In the genomic region with DNA sequence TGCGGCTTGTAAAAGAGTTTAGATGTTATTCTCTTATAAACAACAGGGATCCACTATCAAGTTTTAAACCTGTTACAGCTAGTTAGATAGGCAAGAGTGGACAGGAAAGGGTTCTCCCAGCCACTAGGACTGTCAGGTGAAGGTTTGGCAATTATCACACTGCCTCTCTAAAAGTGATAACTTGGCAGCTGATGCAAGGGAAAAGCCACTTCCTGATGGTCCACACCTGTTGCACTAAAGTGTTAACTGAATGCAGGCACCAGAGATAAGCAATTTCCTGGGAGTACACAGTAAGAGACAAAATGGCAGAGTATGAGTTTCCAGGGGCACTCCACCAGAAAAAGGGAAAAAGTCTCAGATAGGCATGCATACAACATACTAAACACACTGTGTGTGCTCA, we compare ENCODE assay signal across 18 cellular contexts.
"Had no signal": no experiment of that assay in that cellular context is flagged by ENCODE, and none has a peak within 500 bp of the region (broad histone marks: within the 10 kb centered on the region; RNA-seq: fewer than 3 reads in every experiment).

No MANE protein-coding gene starts in this region.

- H3K36me3 ChIP-seq: esophagus squamous epithelium, heart left ventricle, left ventricle myocardium inferior, neural progenitor cell, upper lobe of right lung had no signal

- H3K4me3 ChIP-seq: dorsolateral prefrontal cortex, esophagus squamous epithelium, heart left ventricle, left ventricle myocardium inferior, neural progenitor cell, testis, upper lobe of right lung had no signal

- H3K4me1 ChIP-seq: esophagus squamous epithelium, parathyroid adenoma, testis, upper lobe of right lung had no signal

- DNase-seq: activated CD4-positive, alpha-beta memory T cell treated with anti-CD3 and anti-CD28 coated beads for 36 hours; activated CD4-positive, alpha-beta T cell treated with anti-CD3 and anti-CD28 coated beads for 1 hour; activated gamma-delta T cell treated with Interleukin-2 at 50 U/mL for 16 hours; activated naive CD8-positive, alpha-beta T cell treated with anti-CD3 and anti-CD28 coated beads, Interleukin-2, amount 10 ng/mL, durations not matched to agents 7 days and 5 days; activated T-cell treated with anti-CD3 and anti-CD28 coated beads, Interleukin-2, amount 50 U/mL, for 72 hours; dorsolateral prefrontal cortex; esophagus squamous epithelium; foreskin fibroblast; heart left ventricle; islet precursor cell; left ventricle myocardium inferior; mesenchymal stem cell; stimulated activated CD4-positive, alpha-beta T cell treated with anti-CD3 and anti-CD28 coated beads, Interleukin-4, amount 100 ng/mL, for 1 hour; stimulated activated naive CD8-positive, alpha-beta T cell treated with anti-CD3 and anti-CD28 coated beads, Interleukin-15, amount 100 ng/mL, for 72 hours; testis; upper lobe of right lung had no signal

- H3K4me3 Mint-ChIP-seq: activated CD4-positive, alpha-beta memory T cell treated with anti-CD3 and anti-CD28 coated beads for 36 hours; activated naive CD8-positive, alpha-beta T cell treated with anti-CD3 and anti-CD28 coated beads, Interleukin-2, amount 10 ng/mL, durations not matched to agents 7 days and 5 days; activated T-cell treated with anti-CD3 and anti-CD28 coated beads, Interleukin-2, amount 50 U/mL, for 72 hours; neural progenitor cell; stimulated activated naive CD8-positive, alpha-beta T cell treated with anti-CD3 and anti-CD28 coated beads, Interleukin-15, amount 100 ng/mL, for 72 hours had no signal

- H3K9ac ChIP-seq: neural progenitor cell, parathyroid adenoma had no signal

- H3K27ac Mint-ChIP-seq: activated CD4-positive, alpha-beta memory T cell treated with anti-CD3 and anti-CD28 coated beads for 36 hours; activated naive CD8-positive, alpha-beta T cell treated with anti-CD3 and anti-CD28 coated beads, Interleukin-2, amount 10 ng/mL, durations not matched to agents 7 days and 5 days; activated T-cell treated with anti-CD3 and anti-CD28 coated beads, Interleukin-2, amount 50 U/mL, for 72 hours; neural progenitor cell; stimulated activated naive CD8-positive, alpha-beta T cell treated with anti-CD3 and anti-CD28 coated beads, Interleukin-15, amount 100 ng/mL, for 72 hours had no signal

- H3K27me3 Mint-ChIP-seq: activated CD4-positive, alpha-beta memory T cell treated with anti-CD3 and anti-CD28 coated beads for 36 hours; stimulated activated naive CD8-positive, alpha-beta T cell treated with anti-CD3 and anti-CD28 coated beads, Interleukin-15, amount 100 ng/mL, for 72 hours had no signal

- ATAC-seq: activated T-cell treated with anti-CD3 and anti-CD28 coated beads, Interleukin-2, amount 50 U/mL, for 72 hours; heart left ventricle; stimulated activated naive CD8-positive, alpha-beta T cell treated with anti-CD3 and anti-CD28 coated beads, Interleukin-15, amount 100 ng/mL, for 72 hours; upper lobe of right lung had no signal

- H3K27me3 ChIP-seq: esophagus squamous epithelium, heart left ventricle, testis, upper lobe of right lung had no signal

- H3K36me3 Mint-ChIP-seq: neural progenitor cell had no signal

- H3K9me3 ChIP-seq: esophagus squamous epithelium, testis, upper lobe of right lung had no signal

- H3K27ac ChIP-seq: dorsolateral prefrontal cortex, esophagus squamous epithelium, heart left ventricle, left ventricle myocardium inferior, neural progenitor cell, parathyroid adenoma, testis, upper lobe of right lung had no signal
